In the genomic region with DNA sequence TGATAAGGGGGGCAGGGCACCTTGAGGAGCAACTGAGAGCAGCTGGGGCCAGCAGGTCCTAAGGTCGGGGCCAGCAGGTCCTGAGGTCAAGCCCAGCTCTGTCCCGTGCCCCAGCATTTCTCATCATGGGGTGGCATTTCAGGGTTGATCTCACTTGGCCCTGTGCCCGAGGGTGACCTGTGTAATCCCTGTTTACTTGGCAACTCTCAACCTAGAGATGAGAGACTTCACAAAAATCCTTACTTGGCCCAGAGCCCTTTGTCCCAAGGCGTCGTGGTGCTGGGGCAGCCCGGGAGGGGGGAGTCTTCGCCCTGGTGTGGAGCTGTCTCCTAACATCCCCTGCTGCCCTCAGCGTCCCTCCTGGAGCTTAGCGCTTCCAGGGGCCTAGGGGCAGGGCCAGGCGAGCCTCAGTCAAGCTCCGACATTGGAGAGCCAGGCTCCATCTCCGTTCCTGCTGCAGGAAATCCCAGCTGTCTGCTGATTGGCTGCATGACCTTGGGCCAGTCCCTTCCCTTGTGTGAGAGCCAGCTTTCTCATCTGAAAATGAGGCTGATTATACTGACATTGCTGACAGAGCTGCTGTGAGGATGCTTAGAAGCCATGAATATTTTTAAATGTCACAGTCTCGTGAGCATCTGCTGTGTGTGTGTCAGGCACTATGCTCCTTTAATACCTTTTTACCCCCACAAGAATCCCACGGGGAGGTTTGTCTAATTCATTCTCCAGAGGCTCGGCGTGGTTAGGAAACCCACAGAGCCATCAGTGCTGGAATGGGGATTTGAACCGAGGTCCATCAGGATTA, we compare ENCODE assay signal across 1 cellular context.
TF ChIP-seq lines count a peak whose summit lies in the region.

No MANE protein-coding gene starts in this region.

TF ChIP-seq in HepG2, 621 proteins besides CTCF, POLR2A, EP300 and RAD21:
- no peak for TF ChIP-seq KLF11 (CRISPR knock-in tag; IDR thresholded peaks at IDR 0.05)
- TF ChIP-seq, protein P1, sequence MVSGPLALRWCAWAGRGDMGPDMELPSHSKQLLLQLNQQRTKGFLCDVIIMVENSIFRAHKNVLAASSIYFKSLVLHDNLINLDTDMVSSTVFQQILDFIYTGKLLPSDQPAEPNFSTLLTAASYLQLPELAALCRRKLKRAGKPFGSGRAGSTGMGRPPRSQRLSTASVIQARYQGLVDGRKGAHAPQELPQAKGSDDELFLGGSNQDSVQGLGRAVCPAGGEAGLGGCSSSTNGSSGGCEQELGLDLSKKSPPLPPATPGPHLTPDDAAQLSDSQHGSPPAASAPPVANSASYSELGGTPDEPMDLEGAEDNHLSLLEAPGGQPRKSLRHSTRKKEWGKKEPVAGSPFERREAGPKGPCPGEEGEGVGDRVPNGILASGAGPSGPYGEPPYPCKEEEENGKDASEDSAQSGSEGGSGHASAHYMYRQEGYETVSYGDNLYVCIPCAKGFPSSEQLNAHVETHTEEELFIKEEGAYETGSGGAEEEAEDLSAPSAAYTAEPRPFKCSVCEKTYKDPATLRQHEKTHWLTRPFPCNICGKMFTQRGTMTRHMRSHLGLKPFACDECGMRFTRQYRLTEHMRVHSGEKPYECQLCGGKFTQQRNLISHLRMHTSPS (CRISPR knock-in tag; IDR thresholded peaks at IDR 0.05; ENCODE audit: low read depth): no peak
- no peak for TF ChIP-seq GATAD1 (CRISPR knock-in tag; IDR thresholded peaks at IDR 0.05)
- TF ChIP-seq CHCHD3 (CRISPR knock-in tag; IDR thresholded peaks at IDR 0.05): no peak
- TF ChIP-seq, protein P2, sequence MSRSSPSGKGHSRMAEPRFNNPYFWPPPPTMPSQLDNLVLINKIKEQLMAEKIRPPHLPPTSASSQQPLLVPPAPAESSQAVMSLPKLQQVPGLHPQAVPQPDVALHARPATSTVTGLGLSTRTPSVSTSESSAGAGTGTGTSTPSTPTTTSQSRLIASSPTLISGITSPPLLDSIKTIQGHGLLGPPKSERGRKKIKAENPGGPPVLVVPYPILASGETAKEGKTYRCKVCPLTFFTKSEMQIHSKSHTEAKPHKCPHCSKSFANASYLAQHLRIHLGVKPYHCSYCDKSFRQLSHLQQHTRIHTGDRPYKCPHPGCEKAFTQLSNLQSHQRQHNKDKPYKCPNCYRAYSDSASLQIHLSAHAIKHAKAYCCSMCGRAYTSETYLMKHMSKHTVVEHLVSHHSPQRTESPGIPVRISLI (CRISPR knock-in tag; IDR thresholded peaks at IDR 0.05; ENCODE audit: borderline replicate concordance): no peak
- TF ChIP-seq ZNF432 (CRISPR knock-in tag; IDR thresholded peaks at IDR 0.05; ENCODE audit: borderline replicate concordance): no peak
- no peak for TF ChIP-seq SRSF9 (IDR thresholded peaks at IDR 0.05; ENCODE audit: borderline replicate concordance, insufficient read depth, low read depth, low read length, poor library complexity, severe bottlenecking)
- no peak for TF ChIP-seq ZC3H13 (CRISPR knock-in tag; IDR thresholded peaks at IDR 0.05)
- TF ChIP-seq STAT5B (CRISPR knock-in tag; IDR thresholded peaks at IDR 0.05): no peak
- no peak for TF ChIP-seq SMC3 (IDR thresholded peaks at IDR 0.05; ENCODE audit: low read length)
- TF ChIP-seq ZNF207 (IDR thresholded peaks at IDR 0.05; ENCODE audit: borderline replicate concordance): no peak
- TF ChIP-seq, protein P3, sequence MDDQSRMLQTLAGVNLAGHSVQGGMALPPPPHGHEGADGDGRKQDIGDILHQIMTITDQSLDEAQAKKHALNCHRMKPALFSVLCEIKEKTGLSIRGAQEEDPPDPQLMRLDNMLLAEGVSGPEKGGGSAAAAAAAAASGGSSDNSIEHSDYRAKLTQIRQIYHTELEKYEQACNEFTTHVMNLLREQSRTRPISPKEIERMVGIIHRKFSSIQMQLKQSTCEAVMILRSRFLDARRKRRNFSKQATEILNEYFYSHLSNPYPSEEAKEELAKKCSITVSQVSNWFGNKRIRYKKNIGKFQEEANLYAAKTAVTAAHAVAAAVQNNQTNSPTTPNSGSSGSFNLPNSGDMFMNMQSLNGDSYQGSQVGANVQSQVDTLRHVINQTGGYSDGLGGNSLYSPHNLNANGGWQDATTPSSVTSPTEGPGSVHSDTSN (CRISPR knock-in tag; IDR thresholded peaks at IDR 0.05; ENCODE audit: borderline replicate concordance): no peak
- TF ChIP-seq ZNF3 (CRISPR knock-in tag; IDR thresholded peaks at IDR 0.05): no peak
- TF ChIP-seq PTBP1 (IDR thresholded peaks at IDR 0.05; ENCODE audit: low read depth, low read length, poor library complexity, severe bottlenecking): no peak
- no peak for TF ChIP-seq ZIK1 (CRISPR knock-in tag; IDR thresholded peaks at IDR 0.05; ENCODE audit: borderline replicate concordance, low read depth)
- peak; percentile 35 for TF ChIP-seq AGO2 (optimal IDR thresholded peaks at IDR 0.05; ENCODE audit: low read depth, low read length)
- TF ChIP-seq, protein P4, sequence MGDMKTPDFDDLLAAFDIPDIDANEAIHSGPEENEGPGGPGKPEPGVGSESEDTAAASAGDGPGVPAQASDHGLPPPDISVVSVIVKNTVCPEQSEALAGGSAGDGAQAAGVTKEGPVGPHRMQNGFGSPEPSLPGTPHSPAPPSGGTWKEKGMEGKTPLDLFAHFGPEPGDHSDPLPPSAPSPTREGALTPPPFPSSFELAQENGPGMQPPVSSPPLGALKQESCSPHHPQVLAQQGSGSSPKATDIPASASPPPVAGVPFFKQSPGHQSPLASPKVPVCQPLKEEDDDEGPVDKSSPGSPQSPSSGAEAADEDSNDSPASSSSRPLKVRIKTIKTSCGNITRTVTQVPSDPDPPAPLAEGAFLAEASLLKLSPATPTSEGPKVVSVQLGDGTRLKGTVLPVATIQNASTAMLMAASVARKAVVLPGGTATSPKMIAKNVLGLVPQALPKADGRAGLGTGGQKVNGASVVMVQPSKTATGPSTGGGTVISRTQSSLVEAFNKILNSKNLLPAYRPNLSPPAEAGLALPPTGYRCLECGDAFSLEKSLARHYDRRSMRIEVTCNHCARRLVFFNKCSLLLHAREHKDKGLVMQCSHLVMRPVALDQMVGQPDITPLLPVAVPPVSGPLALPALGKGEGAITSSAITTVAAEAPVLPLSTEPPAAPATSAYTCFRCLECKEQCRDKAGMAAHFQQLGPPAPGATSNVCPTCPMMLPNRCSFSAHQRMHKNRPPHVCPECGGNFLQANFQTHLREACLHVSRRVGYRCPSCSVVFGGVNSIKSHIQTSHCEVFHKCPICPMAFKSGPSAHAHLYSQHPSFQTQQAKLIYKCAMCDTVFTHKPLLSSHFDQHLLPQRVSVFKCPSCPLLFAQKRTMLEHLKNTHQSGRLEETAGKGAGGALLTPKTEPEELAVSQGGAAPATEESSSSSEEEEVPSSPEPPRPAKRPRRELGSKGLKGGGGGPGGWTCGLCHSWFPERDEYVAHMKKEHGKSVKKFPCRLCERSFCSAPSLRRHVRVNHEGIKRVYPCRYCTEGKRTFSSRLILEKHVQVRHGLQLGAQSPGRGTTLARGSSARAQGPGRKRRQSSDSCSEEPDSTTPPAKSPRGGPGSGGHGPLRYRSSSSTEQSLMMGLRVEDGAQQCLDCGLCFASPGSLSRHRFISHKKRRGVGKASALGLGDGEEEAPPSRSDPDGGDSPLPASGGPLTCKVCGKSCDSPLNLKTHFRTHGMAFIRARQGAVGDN (CRISPR knock-in tag; IDR thresholded peaks at IDR 0.05): 0 out of 2 replicates have a peak, but pooled peaks have one; percentile 19
